16 cellular contexts compared by ENCODE assay signal in the genomic region with DNA sequence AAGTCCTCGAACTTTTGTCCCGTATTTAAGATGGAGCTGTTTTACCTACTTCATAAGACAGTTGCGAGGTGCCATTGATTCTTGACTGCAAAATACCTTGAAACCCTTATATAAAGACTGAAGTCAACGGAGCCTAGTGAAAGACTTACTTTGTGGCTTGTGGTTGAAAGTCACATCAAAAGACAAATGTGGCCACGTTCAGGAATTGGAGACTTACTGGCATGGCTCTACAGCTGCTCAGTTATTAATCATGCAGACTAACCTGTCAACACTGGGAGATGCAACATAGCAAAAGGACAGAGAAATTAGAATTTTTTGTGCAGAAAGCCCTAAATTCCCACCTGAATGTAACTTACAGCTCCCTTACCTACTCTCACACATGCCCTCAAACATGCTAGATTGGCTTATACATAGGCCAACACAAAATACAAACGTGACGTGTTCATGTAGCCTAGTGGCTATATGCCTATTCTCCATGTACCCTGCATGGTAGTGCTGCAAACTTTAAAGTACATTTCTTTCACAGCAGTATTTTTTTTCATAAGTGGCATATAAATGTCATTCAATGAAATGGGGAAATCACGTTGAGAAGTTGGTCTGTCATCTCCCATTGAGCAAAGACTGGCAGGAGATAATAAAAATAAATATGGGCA.
DNase-seq lines count a peak whose midpoint lies in the region; ATAC-seq and TF ChIP-seq lines count a peak whose summit lies in the region.
"Had no signal": no experiment of that assay in that cellular context is flagged by ENCODE, and none has a peak within 500 bp of the region (broad histone marks: within the 10 kb centered on the region; RNA-seq: fewer than 3 reads in every experiment).

No MANE protein-coding gene starts in this region.

- 81 to 86% methylated on average over 8 of the region's 8 CpGs for WGBS in tibial nerve, 2 donors

- no peak overlapping the region for H3K27ac ChIP-seq in ascending aorta
- H3K27ac ChIP-seq in tibial nerve = no peak overlapping the region
- H3K27ac ChIP-seq: BLaER1 treated with 17β-estradiol and CSF1 and Interleukin-3, amounts not matched to agents 10 nM and 100 nM; SJSA1 had no signal

- H3K4me1 ChIP-seq in ascending aorta (no peaks in the 10 kb centered on the region), tibial nerve (no peaks in the 10 kb centered on the region)
- H3K4me1 ChIP-seq: BLaER1 treated with 17β-estradiol and CSF1 and Interleukin-3, amounts not matched to agents 10 nM and 100 nM; SJSA1 had no signal

- H3K4me3 ChIP-seq in ascending aorta = no peak overlapping the region
- no peak overlapping the region for H3K4me3 ChIP-seq in tibial nerve
- H3K4me3 ChIP-seq: BLaER1 treated with 17β-estradiol and CSF1 and Interleukin-3, amounts not matched to agents 10 nM and 100 nM; SJSA1 had no signal

- ATAC-seq in GM18520 (IDR thresholded peaks at IDR 0.05; ENCODE audit: unreplicated experiment) = peak; percentile 86
- peak; percentile 87 for ATAC-seq in GM21367 (IDR thresholded peaks at IDR 0.05; ENCODE audit: unreplicated experiment)
- peak; percentile 64 for ATAC-seq in HG03025 (IDR thresholded peaks at IDR 0.05; ENCODE audit: low FRiP score, unreplicated experiment)

- H3K36me3 ChIP-seq in ascending aorta = no peaks in the 10 kb centered on the region
- no peaks in the 10 kb centered on the region for H3K36me3 ChIP-seq in tibial nerve
- H3K36me3 ChIP-seq: BLaER1 treated with 17β-estradiol and CSF1 and Interleukin-3, amounts not matched to agents 10 nM and 100 nM; SJSA1 had no signal

- TF ChIP-seq CTCF in ascending aorta (IDR thresholded peaks at IDR 0.05) (no peak), tibial nerve (IDR thresholded peaks at IDR 0.05) (no peak)

- no peak for TF ChIP-seq EP300 in tibial nerve (IDR thresholded peaks at IDR 0.05)

- DNase-seq in LHCN-M2 (ENCODE audit: low read depth) (peak; percentile 6), ascending aorta (ENCODE audit: low spot score in 2 of 2) (no peak), cerebellar cortex (ENCODE audit: low spot score) (no peak), tibial nerve (ENCODE audit: low spot score in 2 of 2) (no peak), NCI-H748 treated with DMSO at 0.1 percent for 48 hours (lab: John Stamatoyannopoulos, UW) (no peak)
- DNase-seq: activated effector memory CD4-positive, alpha-beta T cell treated with Interleukin-2 at 50 U/mL for 16 hours; central memory CD4-positive, alpha-beta T cell; erythroblast; H9; retina; trophoblast cell had no signal

- H3K9me3 ChIP-seq in ascending aorta (no peaks in the 10 kb centered on the region), tibial nerve (no peaks in the 10 kb centered on the region)
- H3K9me3 ChIP-seq: SJSA1 had no signal

- no peaks in the 10 kb centered on the region for H3K27me3 ChIP-seq in ascending aorta
- no peaks in the 10 kb centered on the region for H3K27me3 ChIP-seq in tibial nerve
- H3K27me3 ChIP-seq: BLaER1 treated with 17β-estradiol and CSF1 and Interleukin-3, amounts not matched to agents 10 nM and 100 nM had no signal

- intact Hi-C loops in ascending aorta (cut with DNase I) = no loop called here

- no peak for TF ChIP-seq POLR2A in tibial nerve (IDR thresholded peaks at IDR 0.05)
